1 cellular context compared by ENCODE assay signal in the genomic region with DNA sequence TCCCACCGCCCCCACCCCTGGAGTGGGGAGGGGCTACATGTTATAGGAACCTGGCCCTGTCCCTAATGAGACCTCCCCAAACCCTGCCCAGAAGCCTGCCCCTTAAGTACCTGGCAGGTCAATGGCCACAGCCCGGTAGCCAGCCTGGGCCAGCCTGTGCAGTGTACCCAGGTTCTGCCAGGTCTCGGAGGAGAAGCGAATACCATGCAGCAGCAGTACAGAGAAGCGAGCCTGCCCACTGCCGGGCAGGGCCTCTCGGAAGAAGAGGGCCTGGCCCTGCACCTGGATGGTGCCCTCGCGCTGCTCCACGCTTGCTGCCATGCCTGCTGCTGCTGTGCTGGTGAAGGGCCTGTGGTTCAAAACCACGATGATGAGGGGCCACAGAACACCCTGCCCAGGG.
TF ChIP-seq lines count a peak whose summit lies in the region.

No MANE protein-coding gene starts in this region.

TF ChIP-seq in GM12891, 5 proteins besides CTCF, POLR2A, EP300 and RAD21:
- TF ChIP-seq TAF1 (IDR thresholded peaks at IDR 0.05; ENCODE audit: low read depth, low read length) (no peak), SPI1 (IDR thresholded peaks at IDR 0.05; ENCODE audit: low read depth, low read length) (no peak), POLR2AphosphoS5 (IDR thresholded peaks at IDR 0.05; ENCODE audit: low read depth, low read length) (no peak), POU2F2 (IDR thresholded peaks at IDR 0.05; ENCODE audit: low read depth, low read length) (no peak)
